1 cellular context compared by ENCODE assay signal in genomic region chr3:140167600-140168281, GRCh38.
TF ChIP-seq lines count a peak whose summit lies in the region.

No MANE protein-coding gene starts in this region.

TF ChIP-seq in GM23338, 12 proteins besides CTCF, POLR2A, EP300 and RAD21 (continued from another document):
- TF ChIP-seq, protein P1, sequence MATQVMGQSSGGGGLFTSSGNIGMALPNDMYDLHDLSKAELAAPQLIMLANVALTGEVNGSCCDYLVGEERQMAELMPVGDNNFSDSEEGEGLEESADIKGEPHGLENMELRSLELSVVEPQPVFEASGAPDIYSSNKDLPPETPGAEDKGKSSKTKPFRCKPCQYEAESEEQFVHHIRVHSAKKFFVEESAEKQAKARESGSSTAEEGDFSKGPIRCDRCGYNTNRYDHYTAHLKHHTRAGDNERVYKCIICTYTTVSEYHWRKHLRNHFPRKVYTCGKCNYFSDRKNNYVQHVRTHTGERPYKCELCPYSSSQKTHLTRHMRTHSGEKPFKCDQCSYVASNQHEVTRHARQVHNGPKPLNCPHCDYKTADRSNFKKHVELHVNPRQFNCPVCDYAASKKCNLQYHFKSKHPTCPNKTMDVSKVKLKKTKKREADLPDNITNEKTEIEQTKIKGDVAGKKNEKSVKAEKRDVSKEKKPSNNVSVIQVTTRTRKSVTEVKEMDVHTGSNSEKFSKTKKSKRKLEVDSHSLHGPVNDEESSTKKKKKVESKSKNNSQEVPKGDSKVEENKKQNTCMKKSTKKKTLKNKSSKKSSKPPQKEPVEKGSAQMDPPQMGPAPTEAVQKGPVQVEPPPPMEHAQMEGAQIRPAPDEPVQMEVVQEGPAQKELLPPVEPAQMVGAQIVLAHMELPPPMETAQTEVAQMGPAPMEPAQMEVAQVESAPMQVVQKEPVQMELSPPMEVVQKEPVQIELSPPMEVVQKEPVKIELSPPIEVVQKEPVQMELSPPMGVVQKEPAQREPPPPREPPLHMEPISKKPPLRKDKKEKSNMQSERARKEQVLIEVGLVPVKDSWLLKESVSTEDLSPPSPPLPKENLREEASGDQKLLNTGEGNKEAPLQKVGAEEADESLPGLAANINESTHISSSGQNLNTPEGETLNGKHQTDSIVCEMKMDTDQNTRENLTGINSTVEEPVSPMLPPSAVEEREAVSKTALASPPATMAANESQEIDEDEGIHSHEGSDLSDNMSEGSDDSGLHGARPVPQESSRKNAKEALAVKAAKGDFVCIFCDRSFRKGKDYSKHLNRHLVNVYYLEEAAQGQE (IDR thresholded peaks at IDR 0.05; ENCODE audit: unreplicated experiment), result no peak
- no peak for TF ChIP-seq ETS1 (IDR thresholded peaks at IDR 0.05)
- TF ChIP-seq POLR2AphosphoS5 (IDR thresholded peaks at IDR 0.05; ENCODE audit: low read depth), result no peak
- no peak for TF ChIP-seq EZH2phosphoT487 (IDR thresholded peaks at IDR 0.05; ENCODE audit: unreplicated experiment)
- no peak for TF ChIP-seq CREB1 (CRISPR knock-in tag; IDR thresholded peaks at IDR 0.05; ENCODE audit: low read depth)
- no peak for TF ChIP-seq ZNF114 (CRISPR knock-in tag; IDR thresholded peaks at IDR 0.05)
- no peak for TF ChIP-seq EZH2 (IDR thresholded peaks at IDR 0.05; ENCODE audit: low read depth, unreplicated experiment)
TF ChIP-seq in GM23338: peak in this region for 0.
